Comparison of ENCODE assay signal across 1 cellular context in genomic region chr18:57347784-57348183, GRCh38.
TF ChIP-seq lines count a peak whose summit lies in the region.

No MANE protein-coding gene starts in this region.

TF ChIP-seq in HepG2, 621 proteins besides CTCF, POLR2A, EP300 and RAD21:
- TF ChIP-seq ZNF800 (CRISPR knock-in tag; IDR thresholded peaks at IDR 0.05) = no peak
- no peak for TF ChIP-seq ZNF280B (CRISPR knock-in tag; IDR thresholded peaks at IDR 0.05; ENCODE audit: borderline replicate concordance)
- TF ChIP-seq ZNF281 (CRISPR knock-in tag; IDR thresholded peaks at IDR 0.05; ENCODE audit: borderline replicate concordance) = no peak
- TF ChIP-seq CENPT (CRISPR knock-in tag; IDR thresholded peaks at IDR 0.05; ENCODE audit: low read depth) = no peak
- peak; percentile 92 for TF ChIP-seq MNT (IDR thresholded peaks at IDR 0.05)
- no peak for TF ChIP-seq ZNF777 (CRISPR knock-in tag; IDR thresholded peaks at IDR 0.05)
